8 cellular contexts compared by ENCODE assay signal in the genomic region with DNA sequence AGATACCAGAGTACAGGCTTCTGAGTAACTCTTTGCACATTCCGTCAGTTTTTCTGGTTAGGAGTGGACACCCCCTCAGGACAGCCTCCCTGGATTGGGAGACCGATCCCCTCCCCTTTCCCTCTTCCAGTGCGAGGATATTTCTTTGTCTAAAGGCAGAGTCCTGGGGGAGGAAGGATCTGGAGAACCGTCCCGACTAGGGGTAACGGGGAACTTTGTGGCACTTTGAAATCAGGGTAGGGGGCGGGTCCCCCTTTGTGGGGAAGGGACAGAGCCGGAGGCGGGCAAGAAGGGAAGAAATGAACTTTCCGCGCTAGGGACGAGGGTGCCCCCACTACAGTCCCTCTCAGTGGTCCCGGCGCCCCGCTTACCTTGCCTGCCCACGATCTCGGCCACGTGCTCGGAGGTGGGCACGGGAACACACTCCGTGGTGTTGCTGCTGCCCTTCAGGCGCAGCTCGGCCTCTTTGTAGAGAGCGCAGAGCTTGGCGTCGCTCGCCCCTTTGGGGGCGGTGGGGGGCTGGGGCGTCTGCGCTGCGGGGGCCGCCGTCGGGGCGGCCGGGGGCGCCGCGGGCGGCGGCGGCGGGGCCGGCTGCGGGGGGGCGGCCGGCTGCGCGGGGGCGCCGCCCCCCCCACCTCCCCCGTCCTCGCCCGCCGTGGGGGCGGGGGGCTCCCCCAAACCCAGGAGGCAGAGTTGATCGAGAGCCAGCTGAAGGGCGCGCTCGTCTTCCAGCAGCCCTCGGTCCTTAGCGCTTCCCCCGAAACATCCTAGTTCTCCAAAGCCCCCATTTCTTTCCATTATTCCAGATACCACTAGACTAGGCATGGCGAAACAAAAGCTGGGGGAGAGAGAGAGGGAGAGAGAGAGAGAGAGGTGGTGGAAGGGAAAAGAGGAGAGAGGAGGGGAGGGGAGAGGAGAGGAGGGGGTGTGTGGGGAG. TPM values are rescaled to one million over a fixed set of nuclear protein-coding genes. Genes with fewer than 3 reads are reported as not detected.
DNase-seq lines count a peak whose midpoint lies in the region; ATAC-seq and TF ChIP-seq lines count a peak whose summit lies in the region.
"Had no signal": no experiment of that assay in that cellular context is flagged by ENCODE, and none has a peak within 500 bp of the region (broad histone marks: within the 10 kb centered on the region; RNA-seq: fewer than 3 reads in every experiment).

No MANE protein-coding gene starts in this region.

- no peaks in the 10 kb centered on the region for H3F3A ChIP-seq in GM23248 (ENCODE audit: insufficient read depth)
- H3F3A ChIP-seq in OCI-LY1 (ENCODE audit: insufficient read depth, low read length) = 0 out of 2 replicates have a peak, but pooled peaks cover 4% of the 10 kb centered on the region

- H3K79me2 ChIP-seq in GM23248 (ENCODE audit: insufficient read depth) (no peaks in the 10 kb centered on the region), OCI-LY1 (ENCODE audit: insufficient read depth, low read length) (no peaks in the 10 kb centered on the region)

- H4K20me1 ChIP-seq in GM23248 (ENCODE audit: insufficient read depth) = no peaks in the 10 kb centered on the region
- no peaks in the 10 kb centered on the region for H4K20me1 ChIP-seq in OCI-LY1 (ENCODE audit: insufficient read depth, low read length)

- H2AFZ ChIP-seq in GM23248 (peak overlapping the region; percentile 97), OCI-LY1 (ENCODE audit: low read length) (no peak overlapping the region)

- H3K27me3 ChIP-seq in GM23248 (replicated peaks; ENCODE audit: insufficient read depth) (no peaks in the 10 kb centered on the region), OCI-LY1 (ENCODE audit: insufficient read depth, low read length) (peaks cover 10% of the 10 kb centered on the region; the same call in 1 of the 2 replicates), esophagus muscularis mucosa (no peaks in the 10 kb centered on the region)

- 8 to 12% methylated on average over 29 to 53 of the region's 64 CpGs for WGBS in GM23248 (ENCODE audit: low coverage in 1 of 2, low lambda C conversion rate in 2 of 2, missing lambda C conversion rate in 2 of 2), 2 experiments
- 7% methylated on average over 43 of the region's 64 CpGs for WGBS in esophagus muscularis mucosa

- no peak for TF ChIP-seq POLR2A in esophagus muscularis mucosa (IDR thresholded peaks at IDR 0.05; ENCODE audit: low read depth)

- ATAC-seq in HG03280 (IDR thresholded peaks at IDR 0.05; ENCODE audit: unreplicated experiment) = no peak

- H3K4me1 ChIP-seq in GM23248 (ENCODE audit: insufficient read depth) (no peaks in the 10 kb centered on the region), OCI-LY1 (ENCODE audit: insufficient read depth, low read length, severe bottlenecking) (peaks cover 21% of the 10 kb centered on the region), esophagus muscularis mucosa (peaks cover 24 to 53% (median 34%) of the 10 kb centered on the region in 4 donors)

- TF ChIP-seq EP300 in esophagus muscularis mucosa (IDR thresholded peaks at IDR 0.05) = no peak

- H3K4me3 ChIP-seq in GM23248 (peak overlapping the region; percentile 88), OCI-LY1 (ENCODE audit: low read depth, low read length, poor library complexity, severe bottlenecking) (peak overlapping the region; percentile 59), esophagus muscularis mucosa (peak overlapping the region; percentile 81 to 88 (median 86)), skeletal muscle cell (ENCODE audit: low read depth, low read length) (peak overlapping the region; percentile 85)

- intact Hi-C loops in esophagus muscularis mucosa (cut with DNase I) = no loop called here

- no peak for TF ChIP-seq CTCF in OCI-LY1 (IDR thresholded peaks at IDR 0.05; ENCODE audit: low read length)
- no peak for TF ChIP-seq CTCF in esophagus muscularis mucosa (IDR thresholded peaks at IDR 0.05)

- in situ Hi-C loops in GM23248 (cut with MboI) = no loop called here

- H3K4me2 ChIP-seq in GM23248 (ENCODE audit: unreplicated experiment) (peak overlapping the region; percentile 99), OCI-LY1 (ENCODE audit: low read length) (peak overlapping the region; percentile 53)

- H3K9ac ChIP-seq in GM23248 (peak overlapping the region; percentile 78), OCI-LY1 (ENCODE audit: low read length) (peak overlapping the region; percentile 60)

- DNase-seq in GM23248 (peak; percentile 40), esophagus muscularis mucosa (ENCODE audit: extremely low spot score) (no peak), skeletal muscle cell (ENCODE audit: low read depth) (no peak), NCI-H187 (lab: John Stamatoyannopoulos, UW) (no peak), GM19240 (ENCODE audit: insufficient read length, low spot score) (no peak)

- H3K9me2 ChIP-seq in GM23248 (ENCODE audit: insufficient read depth) (no peaks in the 10 kb centered on the region), OCI-LY1 (ENCODE audit: low read depth, low read length) (no peaks in the 10 kb centered on the region)

- H3K9me3 ChIP-seq in GM23248 (ENCODE audit: low read depth) (no peaks in the 10 kb centered on the region), OCI-LY1 (ENCODE audit: low read length) (no peaks in the 10 kb centered on the region), esophagus muscularis mucosa (no peaks in the 10 kb centered on the region)

- H3K36me3 ChIP-seq in GM23248 (ENCODE audit: low read depth) = no peaks in the 10 kb centered on the region
- no peaks in the 10 kb centered on the region for H3K36me3 ChIP-seq in OCI-LY1 (ENCODE audit: insufficient read depth, low read length)
- H3K36me3 ChIP-seq in esophagus muscularis mucosa = no peaks in the 10 kb centered on the region

- no peak overlapping the region for H3K27ac ChIP-seq in GM23248
- H3K27ac ChIP-seq in OCI-LY1 (ENCODE audit: low read depth, low read length, poor library complexity, severe bottlenecking) = no peak overlapping the region
- H3K27ac ChIP-seq in esophagus muscularis mucosa (replicated peaks in 1 of 4) = peak overlapping the region in 1 of 4 donors; percentile 77

RNA-seq across cellular contexts. Expression of gene MEX3A, which starts 0.8 kb away (rescaled TPM):
- 0.13 and 0.22 TPM in 2 replicates for total RNA-seq in GM23248 (2014; rRNA removed; shearing (Covaris generic))
- polyA plus RNA-seq in GM23248 (2016; fragmentation: Nextera tagmentation; extraction: Ambion mirVana) = 0.05 TPM in 2 replicates
- 1 to 10 TPM in 1 of 4 donors, under 1 TPM in 3; under 0.01 to 1.6 (median 0.66) TPM for total RNA-seq in esophagus muscularis mucosa
- total RNA-seq: T-helper 1 cell treated with Interleukin-12 subunit alpha and Interleukin-12 subunit beta and Interleukin-4 antibody, amounts not matched to agents 30 ng/mL and 1 ng/mL, for 36 hours had no signal

RNA-seq across cellular contexts. Expression of gene RAB25, which starts 20.5 kb away (rescaled TPM):
- total RNA-seq in GM23248 (2014; rRNA removed; shearing (Covaris generic)) = not detected in 2 replicates
- polyA plus RNA-seq in GM23248 (2016; fragmentation: Nextera tagmentation; extraction: Ambion mirVana) = not detected in 2 replicates
- not detected for total RNA-seq in esophagus muscularis mucosa
- total RNA-seq: T-helper 1 cell treated with Interleukin-12 subunit alpha and Interleukin-12 subunit beta and Interleukin-4 antibody, amounts not matched to agents 30 ng/mL and 1 ng/mL, for 36 hours had no signal

RNA-seq across cellular contexts. Expression of gene LAMTOR2, which starts 26.9 kb away (rescaled TPM):
- total RNA-seq in GM23248 (2014; rRNA removed; shearing (Covaris generic)) = 41.3 and 52.7 TPM in 2 replicates
- polyA plus RNA-seq in GM23248 (2016; fragmentation: Nextera tagmentation; extraction: Ambion mirVana) = 140 and 143 TPM in 2 replicates
- total RNA-seq in esophagus muscularis mucosa = 100 to 1,000 TPM in 1 of 4 donors, 10 to 100 TPM in 3; 59.3 to 106 (median 75.5) TPM

RNA-seq across cellular contexts. Expression of gene UBQLN4, which starts 27.8 kb away (rescaled TPM):
- 18.4 and 19.0 TPM in 2 replicates for total RNA-seq in GM23248 (2014; rRNA removed; shearing (Covaris generic))
- 9.9 and 10.6 TPM in 2 replicates for polyA plus RNA-seq in GM23248 (2016; fragmentation: Nextera tagmentation; extraction: Ambion mirVana)
- total RNA-seq in esophagus muscularis mucosa = 10 to 100 TPM; 17.4 to 33.3 (median 26.0) TPM

RNA-seq across cellular contexts. Expression of gene LMNA, which starts 33.1 kb away (rescaled TPM):
- 1,219 and 1,322 TPM in 2 replicates for total RNA-seq in GM23248 (2014; rRNA removed; shearing (Covaris generic))
- 1,230 and 1,270 TPM in 2 replicates for polyA plus RNA-seq in GM23248 (2016; fragmentation: Nextera tagmentation; extraction: Ambion mirVana)
- 100 to 1,000 TPM; 311 to 589 (median 380) TPM for total RNA-seq in esophagus muscularis mucosa
